ENCODE assay signal across 1 cellular context in genomic region chr6:30344868-30345671, GRCh38.
TF ChIP-seq lines count a peak whose summit lies in the region.

Gene RPP21 (plus strand): TSS chr6:30345156. CDS start chr6:30345172, 16 bp downstream.

TF ChIP-seq in HepG2, 621 proteins besides CTCF, POLR2A, EP300 and RAD21 (continued from another document and continues in another):
- peak; percentile 85; the same call in 1 of the 2 replicates for TF ChIP-seq HINFP (CRISPR knock-in tag; IDR thresholded peaks at IDR 0.05; ENCODE audit: low read depth)
- TF ChIP-seq ATF2 (CRISPR knock-in tag; IDR thresholded peaks at IDR 0.05): peak; percentile 65; the same call in 1 of the 2 replicates
- peak; percentile 95 for TF ChIP-seq UBTF (CRISPR knock-in tag; IDR thresholded peaks at IDR 0.05)
- peak; percentile 83; the same call in 1 of the 2 replicates for TF ChIP-seq ZNF224 (CRISPR knock-in tag; IDR thresholded peaks at IDR 0.05)
- TF ChIP-seq NFKB2 (CRISPR knock-in tag; IDR thresholded peaks at IDR 0.05; ENCODE audit: borderline replicate concordance): peak; percentile 97
- no peak for TF ChIP-seq ZNF441 (CRISPR knock-in tag; IDR thresholded peaks at IDR 0.05; ENCODE audit: borderline replicate concordance)
- peak; percentile 99 for TF ChIP-seq BRD4 (CRISPR knock-in tag; IDR thresholded peaks at IDR 0.05)
- TF ChIP-seq MEIS1 (CRISPR knock-in tag; IDR thresholded peaks at IDR 0.05; ENCODE audit: borderline replicate concordance): no peak; the same call in 1 of the 2 replicates
- TF ChIP-seq SUZ12 (IDR thresholded peaks at IDR 0.05; ENCODE audit: low read depth, low read length): peak; percentile 70
- TF ChIP-seq ZNF44 (CRISPR knock-in tag; IDR thresholded peaks at IDR 0.05): peak; percentile 91
- 0 out of 4 replicates have a peak, but pooled peaks of 1 of the 2 experiments have one; percentile 52 for TF ChIP-seq REST (IDR thresholded peaks at IDR 0.05; ENCODE audit: borderline replicate concordance in 1 of 2, low read depth in 1 of 2, low read length in 2 of 2)
- TF ChIP-seq ZSCAN21 (CRISPR knock-in tag; IDR thresholded peaks at IDR 0.05; ENCODE audit: borderline replicate concordance): peak; percentile 88
- TF ChIP-seq ZNF292 (CRISPR knock-in tag; IDR thresholded peaks at IDR 0.05; ENCODE audit: borderline replicate concordance, low read depth): no peak
- peak; percentile 98 for TF ChIP-seq ARID4A (CRISPR knock-in tag; IDR thresholded peaks at IDR 0.05; ENCODE audit: borderline replicate concordance)
- no peak for TF ChIP-seq TRIM24 (CRISPR knock-in tag; IDR thresholded peaks at IDR 0.05)
- TF ChIP-seq HNRNPLL (IDR thresholded peaks at IDR 0.05; ENCODE audit: low read depth, low read length, poor library complexity, severe bottlenecking): peak; percentile 74
- no peak for TF ChIP-seq JUNB (CRISPR knock-in tag; IDR thresholded peaks at IDR 0.05; ENCODE audit: borderline replicate concordance)
- TF ChIP-seq ZNF660 (CRISPR knock-in tag; IDR thresholded peaks at IDR 0.05; ENCODE audit: borderline replicate concordance, low read depth): no peak
- TF ChIP-seq ZNF883 (CRISPR knock-in tag; IDR thresholded peaks at IDR 0.05; ENCODE audit: not compliant biosample characterization): peak; percentile 91
- no peak for TF ChIP-seq ZNF512B (CRISPR knock-in tag; IDR thresholded peaks at IDR 0.05; ENCODE audit: borderline replicate concordance)
- no peak for TF ChIP-seq ESRRA (CRISPR knock-in tag; IDR thresholded peaks at IDR 0.05; ENCODE audit: low read depth)
- peak; percentile 94 for TF ChIP-seq DBP (CRISPR knock-in tag; IDR thresholded peaks at IDR 0.05; ENCODE audit: not compliant biosample characterization)
- TF ChIP-seq CSRNP2 (CRISPR knock-in tag; conservative IDR thresholded peaks at IDR 0.05; ENCODE audit: low read depth): no peak
- no peak for TF ChIP-seq GTF3A (CRISPR knock-in tag; conservative IDR thresholded peaks at IDR 0.05)
- no peak for TF ChIP-seq ATF5 (CRISPR knock-in tag; IDR thresholded peaks at IDR 0.05; ENCODE audit: low read depth)
- peak; percentile 88 for TF ChIP-seq ZNF792 (CRISPR knock-in tag; IDR thresholded peaks at IDR 0.05)
